Comparison of ENCODE assay signal across 1 cellular context in genomic region chr13:100542546-100543156, GRCh38.
TF ChIP-seq lines count a peak whose summit lies in the region.

No MANE protein-coding gene starts in this region.

TF ChIP-seq in HepG2, 621 proteins besides CTCF, POLR2A, EP300 and RAD21 (continued from another document):
- TF ChIP-seq ARID3A (IDR thresholded peaks at IDR 0.05; ENCODE audit: low read depth, low read length) (0 out of 2 replicates have a peak, but pooled peaks have one; percentile 11), SMC3 (IDR thresholded peaks at IDR 0.05; ENCODE audit: low read length) (peak; percentile 32; the same call in 1 of the 2 replicates)
